1 cellular context compared by ENCODE assay signal in genomic region chr7:28408974-28409715, GRCh38.
TF ChIP-seq lines count a peak whose summit lies in the region.

No MANE protein-coding gene starts in this region.

TF ChIP-seq in K562, 482 proteins besides CTCF, POLR2A, EP300 and RAD21 (continued from another document and continues in another):
- TF ChIP-seq RREB1 (CRISPR knock-in tag; IDR thresholded peaks at IDR 0.05): no peak
- no peak for TF ChIP-seq SNIP1 (IDR thresholded peaks at IDR 0.05; ENCODE audit: low read depth)
- TF ChIP-seq MXD1 (CRISPR knock-in tag; IDR thresholded peaks at IDR 0.05; ENCODE audit: borderline replicate concordance, poor library complexity, severe bottlenecking): no peak
- no peak for TF ChIP-seq CEBPG (CRISPR knock-in tag; IDR thresholded peaks at IDR 0.05)
- peak; percentile 55 to 78 for TF ChIP-seq CEBPG (tag; conservative IDR thresholded peaks at IDR 0.05 in 1 of 2, IDR thresholded peaks at IDR 0.05 in 1 of 2)
- peak; percentile 79 for TF ChIP-seq VEZF1 (CRISPR knock-in tag; IDR thresholded peaks at IDR 0.05)
- TF ChIP-seq EGR1 (conservative IDR thresholded peaks at IDR 0.05): peak; percentile 73
- no peak for TF ChIP-seq SIRT6 (IDR thresholded peaks at IDR 0.05; ENCODE audit: low read depth, low read length)
- TF ChIP-seq ATF3 (IDR thresholded peaks at IDR 0.05): peak; percentile 95
- TF ChIP-seq ATF3 (CRISPR knock-in tag; conservative IDR thresholded peaks at IDR 0.05): no peak
- TF ChIP-seq ARID1B (IDR thresholded peaks at IDR 0.05): no peak
- TF ChIP-seq RNF219 (CRISPR knock-in tag; IDR thresholded peaks at IDR 0.05): no peak
- no peak for TF ChIP-seq MXI1 (IDR thresholded peaks at IDR 0.05; ENCODE audit: low read depth, low read length)
- TF ChIP-seq FOSL1 (tag; conservative IDR thresholded peaks at IDR 0.05): peak; percentile 59
- TF ChIP-seq PHF8 (IDR thresholded peaks at IDR 0.05; ENCODE audit: borderline replicate concordance, low read length): no peak
- no peak for TF ChIP-seq ZNF785 (CRISPR knock-in tag; IDR thresholded peaks at IDR 0.05)
- TF ChIP-seq CREM (IDR thresholded peaks at IDR 0.05; ENCODE audit: low read depth): peak; percentile 88
- no peak for TF ChIP-seq JUNB (CRISPR knock-in tag; conservative IDR thresholded peaks at IDR 0.05)
- TF ChIP-seq DIDO1 (tag; IDR thresholded peaks at IDR 0.05; ENCODE audit: low read depth): no peak
- TF ChIP-seq TCF7 (IDR thresholded peaks at IDR 0.05; ENCODE audit: borderline replicate concordance): no peak
- TF ChIP-seq ZBTB40 (IDR thresholded peaks at IDR 0.05): peak; percentile 24; the same call in 1 of the 2 replicates
- TF ChIP-seq ZBTB40 (CRISPR knock-in tag; IDR thresholded peaks at IDR 0.05): no peak
- no peak for TF ChIP-seq NR4A1 (CRISPR knock-in tag; IDR thresholded peaks at IDR 0.05)
- TF ChIP-seq NR4A1 (tag; IDR thresholded peaks at IDR 0.05): no peak
- TF ChIP-seq CBFA2T3 (IDR thresholded peaks at IDR 0.05): no peak
- TF ChIP-seq TAF9B (IDR thresholded peaks at IDR 0.05; ENCODE audit: partially characterized antibody): peak; percentile 37
- no peak for TF ChIP-seq KLF16 (IDR thresholded peaks at IDR 0.05)
- TF ChIP-seq MEF2A (IDR thresholded peaks at IDR 0.05; ENCODE audit: control insufficient read depth, low read depth, low read length): peak; percentile 94
- no peak for TF ChIP-seq ZNF707 (CRISPR knock-in tag; conservative IDR thresholded peaks at IDR 0.05)
- TF ChIP-seq JUN (IDR thresholded peaks at IDR 0.05; ENCODE audit: borderline replicate concordance, low read depth, low read length): peak; percentile 95
- no peak for TF ChIP-seq JUN (CRISPR knock-in tag; IDR thresholded peaks at IDR 0.05; ENCODE audit: borderline replicate concordance)
- TF ChIP-seq ATF7 (IDR thresholded peaks at IDR 0.05): peak; percentile 96
- no peak for TF ChIP-seq CREBBP (IDR thresholded peaks at IDR 0.05; ENCODE audit: low read depth, low read length)
- 0 out of 2 replicates have a peak, but pooled peaks have one; percentile 27 for TF ChIP-seq RAD51 (IDR thresholded peaks at IDR 0.05; ENCODE audit: borderline replicate concordance, low read depth)
- TF ChIP-seq ZZZ3 (IDR thresholded peaks at IDR 0.05): no peak
- TF ChIP-seq BCOR (IDR thresholded peaks at IDR 0.05): no peak
- peak in 1 of 2 experiments; percentile 20; a peak in 1 of 4 replicates for TF ChIP-seq RCOR1 (IDR thresholded peaks at IDR 0.05; ENCODE audit: borderline replicate concordance in 1 of 2, low read depth in 2 of 2, low read length in 2 of 2)
- TF ChIP-seq TEAD4 (IDR thresholded peaks at IDR 0.05; ENCODE audit: low read length): peak; percentile 46
- no peak for TF ChIP-seq TEAD4 (CRISPR knock-in tag; IDR thresholded peaks at IDR 0.05; ENCODE audit: borderline replicate concordance)
- no peak for TF ChIP-seq ZNF23 (CRISPR knock-in tag; IDR thresholded peaks at IDR 0.05)
- TF ChIP-seq XRCC5 (IDR thresholded peaks at IDR 0.05; ENCODE audit: low read depth, low read length): no peak
- peak; percentile 75; the same call in 1 of the 2 replicates for TF ChIP-seq ATF2 (CRISPR knock-in tag; IDR thresholded peaks at IDR 0.05)
- no peak for TF ChIP-seq ZNF24 (IDR thresholded peaks at IDR 0.05)
- no peak for TF ChIP-seq ZNF408 (CRISPR knock-in tag; IDR thresholded peaks at IDR 0.05; ENCODE audit: low read depth)
- no peak for TF ChIP-seq RBM39 (optimal IDR thresholded peaks at IDR 0.05; ENCODE audit: low read depth, low read length)
- TF ChIP-seq EZH2 (IDR thresholded peaks at IDR 0.05; ENCODE audit: borderline replicate concordance, low read depth, low read length): no peak
- TF ChIP-seq U2AF1 (optimal IDR thresholded peaks at IDR 0.05; ENCODE audit: low read depth, low read length): no peak
- TF ChIP-seq TGIF2 (CRISPR knock-in tag; IDR thresholded peaks at IDR 0.05): no peak
